ENCODE assay signal across 12 cellular contexts in the genomic region with DNA sequence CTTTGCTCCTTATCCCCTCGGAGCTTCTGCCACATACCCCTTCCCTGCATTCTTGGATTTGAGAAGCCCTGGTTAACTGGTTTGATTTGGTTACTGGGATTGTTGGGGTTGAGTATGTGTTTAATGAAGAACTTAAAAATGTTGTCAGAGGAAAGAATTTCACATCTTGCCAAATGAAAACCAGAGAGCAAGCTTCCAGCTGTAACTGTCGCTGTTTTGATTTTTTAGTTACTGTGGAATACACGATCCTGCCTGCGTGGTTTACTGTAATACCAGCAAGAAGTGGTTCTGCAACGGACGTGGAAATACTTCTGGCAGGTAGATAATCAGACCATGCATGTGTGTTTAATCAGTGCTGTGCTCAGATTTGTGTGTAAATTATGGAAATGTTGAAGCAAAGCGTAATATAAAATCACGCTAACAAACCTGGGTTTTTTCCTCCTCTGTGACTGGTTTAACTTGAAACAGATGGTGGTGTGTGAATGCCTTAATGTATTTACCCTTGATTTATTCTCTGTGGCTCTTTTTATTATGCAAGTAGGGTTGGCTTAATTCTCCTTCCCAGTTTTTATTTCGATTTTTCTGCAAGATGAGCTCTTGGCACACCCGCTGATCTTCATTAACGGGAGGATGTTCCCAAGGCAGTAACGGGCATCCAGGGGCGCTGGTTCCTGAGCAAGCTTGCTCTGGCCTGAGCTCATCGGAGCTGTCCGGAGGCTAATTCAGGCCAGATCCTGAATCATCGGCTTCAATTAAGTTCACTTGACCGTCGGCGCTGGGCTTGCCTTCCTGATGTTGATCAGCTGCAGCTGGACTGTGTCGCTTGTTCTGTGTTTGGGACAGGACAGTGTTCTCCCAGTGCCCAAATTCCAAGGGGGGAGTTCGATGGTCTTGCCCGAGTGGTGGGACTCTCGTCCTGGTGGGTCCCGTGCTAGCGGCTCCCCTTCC. TPM values are rescaled to one million over a fixed set of nuclear protein-coding genes. Genes with fewer than 3 reads are reported as not detected.
A peak's percentile ranks its signal among the peaks of the same experiment; 100 is the strongest.
DNase-seq lines count a peak whose midpoint lies in the region; ATAC-seq and TF ChIP-seq lines count a peak whose summit lies in the region.
"Had no signal": no experiment of that assay in that cellular context is flagged by ENCODE, and none has a peak within 500 bp of the region (broad histone marks: within the 10 kb centered on the region; RNA-seq: fewer than 3 reads in every experiment).

No MANE protein-coding gene starts in this region.

- no peak for DNase-seq in activated naive CD4-positive, alpha-beta T cell treated with anti-CD3 and anti-CD28 coated beads, Interleukin-2, amount 50 U/mL, for 72 hours (ENCODE audit: low spot score in 2 of 2)
- no peak for DNase-seq in activated naive CD4-positive, alpha-beta T cell treated with Interleukin-2 at 50 U/mL for 16 hours
- peak; percentile 41 for DNase-seq in dermis blood vessel endothelial cell
- no peak for DNase-seq in vagina (ENCODE audit: extremely low spot score in 2 of 2)
- no peak for DNase-seq in SK-N-DZ (ENCODE audit: low spot score)
- no peak for DNase-seq in NCI-H345 (lab: John Stamatoyannopoulos, UW)
- no peak for DNase-seq in activated effector memory CD4-positive, alpha-beta T cell treated with Interleukin-2 at 50 U/mL for 16 hours

- no peak for TF ChIP-seq CTCF in vagina (IDR thresholded peaks at IDR 0.05)

- intact Hi-C loops in vagina (cut with DNase I): loop anchor here (10.0 kb wide), 2 partner anchors 163 to 383 kb away; a partner anchor contains a TSS

- H3K27ac ChIP-seq in mucosa of rectum (ENCODE audit: low read depth in 2 of 2, low read length in 2 of 2) (peak overlapping the region; percentile 42 to 67), vagina (peak overlapping the region; percentile 92)
- H3K27ac ChIP-seq: A549 had no signal

- H3K27me3 ChIP-seq in mucosa of rectum (ENCODE audit: control insufficient read depth in 2 of 2, insufficient read depth in 2 of 2, low read length in 2 of 2): no peaks in the 10 kb centered on the region
- no peaks in the 10 kb centered on the region for H3K27me3 ChIP-seq in vagina

- TF ChIP-seq POLR2A in vagina (IDR thresholded peaks at IDR 0.05): no peak

- no peaks in the 10 kb centered on the region for H3K36me3 Mint-ChIP-seq in activated naive CD4-positive, alpha-beta T cell treated with anti-CD3 and anti-CD28 coated beads, Interleukin-2, amount 50 U/mL, for 72 hours

- no peak overlapping the region for H3K4me3 ChIP-seq in mucosa of rectum (ENCODE audit: low read length in 2 of 2)
- H3K4me3 ChIP-seq in vagina: no peak overlapping the region
- H3K4me3 ChIP-seq: A549 had no signal

- H3K4me1 ChIP-seq in mucosa of rectum (ENCODE audit: control insufficient read depth in 2 of 2, insufficient read depth in 2 of 2, low read length in 2 of 2) (peaks cover 27 to 30% of the 10 kb centered on the region in 2 donors), vagina (peaks cover 82% of the 10 kb centered on the region)

- H3K9me3 Mint-ChIP-seq in activated naive CD4-positive, alpha-beta T cell treated with anti-CD3 and anti-CD28 coated beads, Interleukin-2, amount 50 U/mL, for 72 hours: no peaks in the 10 kb centered on the region
- H3K9me3 Mint-ChIP-seq: activated naive CD8-positive, alpha-beta T cell treated with anti-CD3 and anti-CD28 coated beads, Interleukin-2, amount 10 ng/mL, durations not matched to agents 7 days and 5 days; T-helper 2 cell treated with Interferon-gamma antibody and Interleukin-4, amounts not matched to agents 5 μg/mL and 100 μg/mL, for 36 hours had no signal

- H3K36me3 ChIP-seq in mucosa of rectum (ENCODE audit: control insufficient read depth in 2 of 2, insufficient read depth in 2 of 2, low read length in 2 of 2): peaks cover 47 to 52% of the 10 kb centered on the region in 2 donors
- H3K36me3 ChIP-seq in vagina: peaks cover 0 to 28% of the 10 kb centered on the region in 2 donors

- peak overlapping the region; percentile 1 to 84 for H3K27ac Mint-ChIP-seq in activated naive CD4-positive, alpha-beta T cell treated with anti-CD3 and anti-CD28 coated beads, Interleukin-2, amount 50 U/mL, for 72 hours
- H3K27ac Mint-ChIP-seq: activated naive CD8-positive, alpha-beta T cell treated with anti-CD3 and anti-CD28 coated beads, Interleukin-2, amount 10 ng/mL, durations not matched to agents 7 days and 5 days had no signal

- no peaks in the 10 kb centered on the region for H3K9me3 ChIP-seq in mucosa of rectum (ENCODE audit: control insufficient read depth in 2 of 2, low read length in 2 of 2)
- H3K9me3 ChIP-seq in vagina: no peaks in the 10 kb centered on the region
- H3K9me3 ChIP-seq: A549 had no signal

- no peak for ATAC-seq in activated naive CD4-positive, alpha-beta T cell treated with anti-CD3 and anti-CD28 coated beads, Interleukin-2, amount 50 U/mL, for 72 hours

- peak overlapping the region in 1 of 2 donors; percentile 12 for H3K9ac ChIP-seq in mucosa of rectum (ENCODE audit: low read depth in 1 of 2, low read length in 2 of 2)

RNA-seq across cellular contexts. Expression of a gene that starts 16.0 kb away (rescaled TPM):
- total RNA-seq in activated naive CD4-positive, alpha-beta T cell treated with anti-CD3 and anti-CD28 coated beads, Interleukin-2, amount 50 U/mL, for 72 hours: 100 to 1,000 TPM in 1 of 2 donors, 10 to 100 TPM in 1; 81.6 to 109 TPM
- total RNA-seq in dermis blood vessel endothelial cell (100 and 107 TPM in 2 replicates), vagina (77.8 TPM)
- polyA plus RNA-seq in SK-N-DZ (2014; cell fraction: cytosol; rRNA removed): 34.4 and 37.4 TPM in 2 replicates
- polyA plus RNA-seq in SK-N-DZ (2014; cell fraction: nucleus; rRNA removed): 50.4 and 74.0 TPM in 2 replicates

RNA-seq across cellular contexts. Expression of a gene that starts 48.2 kb away (rescaled TPM):
- total RNA-seq in activated naive CD4-positive, alpha-beta T cell treated with anti-CD3 and anti-CD28 coated beads, Interleukin-2, amount 50 U/mL, for 72 hours: under 1 TPM in 1 of 2 donors, not detected in 1; 0.21 TPM
- 1.0 and 1.3 TPM in 2 replicates for total RNA-seq in dermis blood vessel endothelial cell
- 0.49 TPM for total RNA-seq in vagina
- 12.0 and 23.7 TPM in 2 replicates for polyA plus RNA-seq in SK-N-DZ (2014; cell fraction: cytosol; rRNA removed)
- polyA plus RNA-seq in SK-N-DZ (2014; cell fraction: nucleus; rRNA removed): 6.2 and 9.1 TPM in 2 replicates
- total RNA-seq: activated naive CD8-positive, alpha-beta T cell treated with anti-CD3 and anti-CD28 coated beads, Interleukin-2, amount 10 ng/mL, durations not matched to agents 7 days and 5 days had no signal

RNA-seq across cellular contexts. Expression of a gene that starts 56.7 kb away (rescaled TPM):
- not detected for total RNA-seq in activated naive CD4-positive, alpha-beta T cell treated with anti-CD3 and anti-CD28 coated beads, Interleukin-2, amount 50 U/mL, for 72 hours
- not detected in 2 replicates for total RNA-seq in dermis blood vessel endothelial cell
- 0.98 TPM for total RNA-seq in vagina
- polyA plus RNA-seq in SK-N-DZ (2014; cell fraction: cytosol; rRNA removed): 0.08 TPM in 1 of 2 replicates, not detected in the other
- polyA plus RNA-seq in SK-N-DZ (2014; cell fraction: nucleus; rRNA removed): 0.28 TPM in 1 of 2 replicates, not detected in the other
- total RNA-seq: activated naive CD8-positive, alpha-beta T cell treated with anti-CD3 and anti-CD28 coated beads, Interleukin-2, amount 10 ng/mL, durations not matched to agents 7 days and 5 days; kidney epithelial cell had no signal
- polyA plus RNA-seq: A549 had no signal
